8 cellular contexts compared by ENCODE assay signal in genomic region chr1:6784560-6785317, GRCh38. TPM values are rescaled to one million over a fixed set of nuclear protein-coding genes. Genes with fewer than 3 reads are reported as not detected.
DNase-seq lines count a peak whose midpoint lies in the region; ATAC-seq, FAIRE-seq and TF ChIP-seq lines count a peak whose summit lies in the region.

No MANE protein-coding gene starts in this region.

- TF ChIP-seq RAD21 in H1 (IDR thresholded peaks at IDR 0.05 in 1 of 2, conservative IDR thresholded peaks at IDR 0.05 in 1 of 2; ENCODE audit: low read depth in 2 of 2, low read length in 2 of 2), result no peak

- H4K91ac ChIP-seq in H1 (replicated peaks; ENCODE audit: insufficient read length, low read length), result no peak overlapping the region

- H3K4me3 ChIP-seq in Caco-2 (ENCODE audit: low read depth, low read length) (peak overlapping the region; percentile 54), H1 (ENCODE audit: extremely low read depth in 1 of 4, insufficient read depth in 2 of 4, low read depth in 3 of 4, low read length in 4 of 4) (peak overlapping the region; percentile 68 to 94 (median 82))

- H3K4me1 Mint-ChIP-seq in Caco-2 (ENCODE audit: low read depth, unreplicated experiment) (peaks cover 28% of the 10 kb centered on the region), memory B cell (peaks cover 42% of the 10 kb centered on the region)

- no peak overlapping the region for H2BK15ac ChIP-seq in H1 (ENCODE audit: low read length)

- H3K9me3 Mint-ChIP-seq in Caco-2 (ENCODE audit: unreplicated experiment) (no peaks in the 10 kb centered on the region), memory B cell (no peaks in the 10 kb centered on the region)

- peak overlapping the region; percentile 95; the same call in 1 of the 2 replicates for H4K8ac ChIP-seq in H1 (ENCODE audit: extremely low read depth, insufficient read depth, low read length)

- H2AK5ac ChIP-seq in H1 (ENCODE audit: low read depth, low read length), result no peak overlapping the region

- DNase-seq in Caco-2 (peak; percentile 99 to 100), HUDEP-2 (lab: John Stamatoyannopoulos, UW; ENCODE audit: unreplicated experiment in 76 of 76) (peak; percentile 47 to 100 (median 99)), NOMO-1 treated with dmso at 0.1 percent for 144 hours (lab: John Stamatoyannopoulos, UW; ENCODE audit: unreplicated experiment) (peak; percentile 95), H1 (ENCODE audit: low read depth in 1 of 2, low spot score in 2 of 2) (peak; percentile 98 to 100), memory B cell (ENCODE audit: low spot score in 2 of 2) (peak; percentile 96 to 99)
- peak; percentile 100 for DNase-seq in activated CD8-positive, alpha-beta memory T cell treated with anti-CD3 and anti-CD28 coated beads, Interleukin-2, amount 50 U/mL, for 1 hour (ENCODE audit: extremely low read depth)
- peak; percentile 99 for DNase-seq in stimulated activated CD8-positive, alpha-beta memory T cell treated with anti-CD3 and anti-CD28 coated beads, Interleukin-12 subunit alpha, Interleukin-12 subunit beta, amount 100 ng/mL, for 1 hour (ENCODE audit: low read depth)

- no TSS peak for BruUV-seq in Caco-2 (replicated peaks; lab: Mats Ljungman, UMichigan)

- ATAC-seq in GM21390 (IDR thresholded peaks at IDR 0.05; ENCODE audit: unreplicated experiment) (peak; percentile 63), memory B cell (ENCODE audit: low read depth) (peak; percentile 72)

- POLR2A ChIA-PET in Caco-2 (lab: Charles Lee) (interaction anchor here (0.6 to 1.8 kb wide), 13 partner anchors 11 to 1842 kb away, joined by 3 to 15 read pairs (median 3); partner anchors contain the start of genes DNAJC11 and THAP3), H1 (lab: Charles Lee; ENCODE audit: partially characterized antibody) (interaction anchor here (0.6 to 3.0 kb wide), 23 partner anchors 8 to 178 kb away, joined by 3 to 18 read pairs (median 3); partner anchors contain the start of gene DNAJC11)

- H4K20me1 ChIP-seq in H1 (replicated peaks in 1 of 2; ENCODE audit: control insufficient read depth in 1 of 2, insufficient read depth in 2 of 2, low read length in 2 of 2), result peaks cover 24 to 26% of the 10 kb centered on the region in 2 experiments

- H3K27me3 Mint-ChIP-seq in Caco-2 (ENCODE audit: insufficient read depth, unreplicated experiment), result no peaks in the 10 kb centered on the region
- H3K27me3 Mint-ChIP-seq in memory B cell, result no peaks in the 10 kb centered on the region

- H3K27me3 ChIP-seq in Caco-2 (replicated peaks; ENCODE audit: control insufficient read depth, insufficient read depth, low read length), result no peaks in the 10 kb centered on the region
- no peaks in the 10 kb centered on the region for H3K27me3 ChIP-seq in H1 (replicated peaks in 1 of 4; ENCODE audit: control insufficient read depth in 3 of 4, extremely low read depth in 1 of 4, insufficient read depth in 3 of 4, low read length in 3 of 4)

- peaks cover 8% of the 10 kb centered on the region for H3K23me2 ChIP-seq in H1 (ENCODE audit: low read depth, low read length)

- H3K23ac ChIP-seq in H1 (ENCODE audit: insufficient read length), result no peak overlapping the region

- no peak for TF ChIP-seq CTCF in Caco-2 (IDR thresholded peaks at IDR 0.05; ENCODE audit: insufficient read depth in 1 of 2, low read depth in 1 of 2, low read length in 1 of 2, severe bottlenecking in 1 of 2, unreplicated experiment in 1 of 2)
- no peak for TF ChIP-seq CTCF in H1 (IDR thresholded peaks at IDR 0.05; ENCODE audit: control extremely low read depth in 1 of 3, insufficient read depth in 1 of 3, low read depth in 1 of 3, low read length in 3 of 3)

- H3K27ac ChIP-seq in H1 (ENCODE audit: low read depth, low read length), result peak overlapping the region; percentile 95

- H2BK120ac ChIP-seq in H1 (replicated peaks; ENCODE audit: low read depth, low read length), result no peak overlapping the region

- no peak overlapping the region for H2BK12ac ChIP-seq in H1 (ENCODE audit: low read depth, low read length)

- no peak overlapping the region for H2BK20ac ChIP-seq in H1 (ENCODE audit: low read length)

- FAIRE-seq in H1 (lab: Jason Lieb, UNC), result peak; percentile 85

- peak in 1 of 2 experiments; percentile 29; a peak in 1 of 3 replicates for TF ChIP-seq EP300 in H1 (IDR thresholded peaks at IDR 0.05; ENCODE audit: borderline replicate concordance in 1 of 2, low read depth in 2 of 2, low read length in 2 of 2)

- H3K36me3 Mint-ChIP-seq in Caco-2 (ENCODE audit: insufficient read depth, unreplicated experiment) (peaks cover 20% of the 10 kb centered on the region), memory B cell (peaks cover 10% of the 10 kb centered on the region)

- H3K4me1 ChIP-seq in Caco-2, result 0 out of 2 replicates have a peak, but pooled peaks cover 5% of the 10 kb centered on the region
- peaks cover 3 to 20% (median 10%) of the 10 kb centered on the region in 4 experiments; a peak in 6 of 7 replicates for H3K4me1 ChIP-seq in H1 (replicated peaks in 1 of 4; ENCODE audit: control insufficient read depth in 3 of 4, insufficient read depth in 4 of 4, low read length in 3 of 4)

- peak overlapping the region; percentile 88 for H3K4me3 Mint-ChIP-seq in Caco-2 (ENCODE audit: unreplicated experiment)
- H3K4me3 Mint-ChIP-seq in memory B cell, result peak overlapping the region; percentile 96

- peaks cover 23% of the 10 kb centered on the region for H3K79me1 ChIP-seq in H1 (ENCODE audit: low read depth, low read length)

- H3K18ac ChIP-seq in H1 (ENCODE audit: extremely low read depth, low read length), result no peak overlapping the region

- no peaks in the 10 kb centered on the region for H3K9me3 ChIP-seq in Caco-2
- no peaks in the 10 kb centered on the region for H3K9me3 ChIP-seq in H1 (ENCODE audit: insufficient read depth in 2 of 2, low read depth in 1 of 2, low read length in 1 of 2)

- WGBS in H1 (ENCODE audit: extremely low coverage in 1 of 2, insufficient coverage in 1 of 2, insufficient read length in 1 of 2, insufficient replicate concordance in 2 of 2, low coverage in 1 of 2, low lambda C conversion rate in 2 of 2, missing lambda C conversion rate in 1 of 2), 2 experiments, result 2% methylated on average over 44 of the region's 79 CpGs; no CpG with 5 or more reads in 1 of the 2 experiments

- intact Hi-C loops in Caco-2 (cut with micrococcal nuclease; ENCODE audit: unreplicated experiment), result loop anchor here (2.0 to 10.0 kb wide), 2 partner anchors 58 to 430 kb away; no protein-coding TSS in a partner anchor

- no peak overlapping the region for H3K56ac ChIP-seq in H1 (replicated peaks; ENCODE audit: insufficient read length, low read depth, low read length)

- H3K79me2 ChIP-seq in H1 (ENCODE audit: control insufficient read depth in 1 of 2, insufficient read depth in 2 of 2, low read length in 2 of 2), result peaks cover 32 to 50% of the 10 kb centered on the region in 2 experiments

- CTCF ChIA-PET in Caco-2 (lab: Charles Lee), result interaction anchor here (0.6 to 1.4 kb wide), 8 partner anchors 62 to 450 kb away, joined by 3 to 9 read pairs (median 4); partner anchors contain the start of gene DNAJC11
- CTCF ChIA-PET in H1 (lab: Charles Lee; ENCODE audit: partially characterized antibody), result interaction anchor here (0.9 kb wide), 1 partner anchor 65 kb away, joined by 4 read pairs; no protein-coding TSS in a partner anchor

- no peak overlapping the region for H3K4ac ChIP-seq in H1 (replicated peaks; ENCODE audit: insufficient read length, low read depth, low read length)

- no peaks in the 10 kb centered on the region; the same call in 1 of the 2 replicates for H3K36me3 ChIP-seq in Caco-2 (ENCODE audit: control insufficient read depth, insufficient read depth, low read length)
- peaks cover 0 to 3% (median 0%) of the 10 kb centered on the region in 4 experiments; a peak in 1 of 8 replicates for H3K36me3 ChIP-seq in H1 (ENCODE audit: control insufficient read depth in 2 of 4, insufficient read depth in 4 of 4, low read length in 3 of 4)

- H3K27ac Mint-ChIP-seq in Caco-2 (ENCODE audit: unreplicated experiment) (peak overlapping the region; percentile 82), memory B cell (peak overlapping the region; percentile 91)

- no peak overlapping the region for H2AFZ ChIP-seq in H1 (ENCODE audit: low read length)

- peak overlapping the region; percentile 4 for H4K5ac ChIP-seq in H1 (ENCODE audit: insufficient read length, low read depth, low read length)

- no peak overlapping the region for H2BK5ac ChIP-seq in H1 (ENCODE audit: low read depth, low read length)

- peak overlapping the region; percentile 70 to 87 (median 74) for H3K9ac ChIP-seq in H1 (replicated peaks in 1 of 4; ENCODE audit: extremely low read depth in 1 of 4, low read depth in 3 of 4, low read length in 3 of 4)

- H3K14ac ChIP-seq in H1 (ENCODE audit: insufficient read length), result no peak overlapping the region

- TF ChIP-seq POLR2A in H1 (IDR thresholded peaks at IDR 0.05; ENCODE audit: control extremely low read depth in 1 of 2, low read depth in 2 of 2, low read length in 2 of 2), result peak; percentile 81 to 94

- peak overlapping the region; percentile 64 to 81 for H3K4me2 ChIP-seq in H1 (ENCODE audit: insufficient read depth in 1 of 2, low read depth in 2 of 2, low read length in 2 of 2)

TF ChIP-seq in H1, 55 proteins besides CTCF, POLR2A, EP300 and RAD21 (continues in another document):
- TF ChIP-seq RBBP5 (IDR thresholded peaks at IDR 0.05; ENCODE audit: borderline replicate concordance, low read depth, low read length) (peak; percentile 69; the same call in 1 of the 2 replicates), ATF3 (IDR thresholded peaks at IDR 0.05; ENCODE audit: insufficient read depth, low read depth, low read length) (peak; percentile 59; the same call in 1 of the 2 replicates), JUN (IDR thresholded peaks at IDR 0.05; ENCODE audit: low read depth, low read length) (no peak), MAX (IDR thresholded peaks at IDR 0.05) (peak; percentile 93), SIN3A (conservative IDR thresholded peaks at IDR 0.05 in 1 of 2, IDR thresholded peaks at IDR 0.05 in 1 of 2; ENCODE audit: low read depth in 1 of 2, low read length in 2 of 2) (peak in 1 of 2 experiments; percentile 80; a peak in 2 of 4 replicates)

RNA-seq across cellular contexts. Expression of gene CAMTA1, which starts 0.5 kb away (rescaled TPM):
- total RNA-seq in Caco-2 (2022), result 60.0 and 61.4 TPM in 2 replicates
- total RNA-seq in H1 (2021; fragmentation: NEBNext Ultra II Directional; extraction: Animal tissue kit (Norgen Biotek cat#: 25700)), result 119 and 131 TPM in 2 replicates
- polyA plus RNA-seq in H1 (2011; rRNA removed), result 47.9 and 65.0 TPM in 2 replicates
- polyA plus RNA-seq in H1 (2011; cell fraction: cytosol; rRNA removed), result 93.6 TPM
- 21.4 TPM for polyA plus RNA-seq in H1 (2011; cell fraction: nucleus; rRNA removed)
- polyA plus RNA-seq in H1 (2012, experiment 1 of 2), result 82.2 to 151 TPM (median 99.7 TPM) in 4 replicates
- 162 TPM for polyA plus RNA-seq in H1 (2012, experiment 2 of 2)
- polyA plus RNA-seq in H1 (2013, experiment 1 of 2), result 154 TPM
- polyA plus RNA-seq in H1 (2013, experiment 2 of 2), result 157 TPM
- 25.9 and 27.4 TPM in 2 replicates for polyA minus RNA-seq in H1 (2011; rRNA and poly(A)+ RNA removed)
- polyA minus RNA-seq in H1 (2011; cell fraction: cytosol; rRNA and poly(A)+ RNA removed), result 28.8 TPM
- polyA minus RNA-seq in H1 (2011; cell fraction: nucleus; rRNA and poly(A)+ RNA removed), result 53.9 TPM

Comparison
In these comparisons a context has a peak if more than half of its experiments do, and no peak if none do; other contexts are left out.
1. Peak in every context shown above with its lines: DNase-seq, ATAC-seq, H3K4me3 ChIP-seq and H3K27ac ChIP-seq.